Comparison of ENCODE assay signal across 10 cellular contexts in the genomic region with DNA sequence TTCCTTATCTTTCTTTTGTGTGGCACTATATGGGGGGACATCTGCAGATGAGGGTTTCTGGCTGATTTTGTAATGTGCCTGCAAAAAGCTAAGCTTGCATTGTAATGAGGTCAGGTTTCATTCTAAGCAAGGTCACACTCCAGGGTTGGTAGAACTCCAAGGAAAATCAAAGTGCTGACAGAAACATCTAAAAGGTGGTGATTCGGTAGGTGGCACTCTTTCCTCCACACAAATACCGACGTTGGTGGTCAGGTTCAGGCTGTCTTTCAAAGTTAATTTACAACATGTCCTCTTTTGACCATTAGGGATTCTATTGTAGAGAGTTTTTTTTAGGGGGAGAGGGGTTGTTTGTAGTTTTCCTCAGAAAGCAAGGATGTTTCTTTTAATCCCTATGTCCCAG.
DNase-seq lines count a peak whose midpoint lies in the region; ATAC-seq and TF ChIP-seq lines count a peak whose summit lies in the region.
"Had no signal": no experiment of that assay in that cellular context is flagged by ENCODE, and none has a peak within 500 bp of the region (broad histone marks: within the 10 kb centered on the region; RNA-seq: fewer than 3 reads in every experiment).

No MANE protein-coding gene starts in this region.

- DNase-seq in NCI-H748 (lab: John Stamatoyannopoulos, UW; ENCODE audit: unreplicated experiment) (peak; percentile 1), NCI-H748 treated with DMSO at 0.1 percent for 48 hours (lab: John Stamatoyannopoulos, UW) (no peak), adrenal gland (peak; percentile 16 to 52 (median 23)), iPS-NIHi11 (ENCODE audit: low spot score) (peak; percentile 64), smooth muscle cell (lab: John Stamatoyannopoulos, UW; ENCODE audit: unreplicated experiment) (no peak), amniotic stem cell (lab: John Stamatoyannopoulos, UW) (no peak)
- no peak for DNase-seq in CD8-positive, alpha-beta memory T cell
- DNase-seq: NCI-H1694 treated with DMSO at 0.1 percent for 48 hours had no signal

- H3K9me3 Mint-ChIP-seq in CD8-positive, alpha-beta memory T cell, result peaks cover 1 to 35% (median 9%) of the 10 kb centered on the region in 5 donors

- no peaks in the 10 kb centered on the region for H3K9me3 ChIP-seq in adrenal gland (replicated peaks in 1 of 3)
- no peaks in the 10 kb centered on the region for H3K9me3 ChIP-seq in smooth muscle cell (replicated peaks; ENCODE audit: low read depth)
- H3K9me3 ChIP-seq in CD8-positive, alpha-beta memory T cell (ENCODE audit: low read length), result no peaks in the 10 kb centered on the region
- H3K9me3 ChIP-seq: A549 had no signal

- ATAC-seq in HG03175 (IDR thresholded peaks at IDR 0.05; ENCODE audit: unreplicated experiment), result no peak
- ATAC-seq: A549 had no signal

- no peak for TF ChIP-seq POLR2A in adrenal gland (IDR thresholded peaks at IDR 0.05)

- no peaks in the 10 kb centered on the region for H3K36me3 ChIP-seq in adrenal gland (replicated peaks in 1 of 2)
- H3K36me3 ChIP-seq in smooth muscle cell (ENCODE audit: low read depth), result no peaks in the 10 kb centered on the region
- H3K36me3 ChIP-seq in CD8-positive, alpha-beta memory T cell (ENCODE audit: insufficient read depth, low read length), result no peaks in the 10 kb centered on the region

- WGBS in adrenal gland, 4 donors, result 0 to 3% (median 2%) methylated on average over 3 of the region's 3 CpGs
- WGBS in smooth muscle cell (ENCODE audit: low lambda C conversion rate), result 7% methylated on average over 3 of the region's 3 CpGs

- TF ChIP-seq CTCF in adrenal gland (IDR thresholded peaks at IDR 0.05) (peak in 3 of 6 experiments; percentile 11 to 28 (median 26)), smooth muscle cell (IDR thresholded peaks at IDR 0.05; ENCODE audit: borderline replicate concordance, insufficient read depth, poor library complexity, severe bottlenecking) (no peak)

- H3K4me1 Mint-ChIP-seq in CD8-positive, alpha-beta memory T cell, result no peaks in the 10 kb centered on the region

- CTCF ChIA-PET in CD8-positive, alpha-beta memory T cell (lab: Charles Lee), result no interaction called here

- no peaks in the 10 kb centered on the region for H3K36me3 Mint-ChIP-seq in CD8-positive, alpha-beta memory T cell

- no peaks in the 10 kb centered on the region for H3K79me2 ChIP-seq in smooth muscle cell (ENCODE audit: low read depth)

- H3K27me3 Mint-ChIP-seq in CD8-positive, alpha-beta memory T cell, result no peaks in the 10 kb centered on the region

- H3K27me3 ChIP-seq in adrenal gland, result no peaks in the 10 kb centered on the region
- H3K27me3 ChIP-seq in smooth muscle cell (ENCODE audit: low read depth), result no peaks in the 10 kb centered on the region
- H3K27me3 ChIP-seq in CD8-positive, alpha-beta memory T cell (ENCODE audit: insufficient read depth, low read length, poor library complexity, severe bottlenecking), result no peaks in the 10 kb centered on the region

- no peak overlapping the region for H3K4me3 Mint-ChIP-seq in CD8-positive, alpha-beta memory T cell

- H3K4me3 ChIP-seq in adrenal gland (peak overlapping the region in 1 of 4 donors; percentile 0), smooth muscle cell (no peak overlapping the region)
- H3K4me3 ChIP-seq in CD8-positive, alpha-beta memory T cell (ENCODE audit: low read length), result no peak overlapping the region
- H3K4me3 ChIP-seq: A549 had no signal

- H3F3A ChIP-seq in smooth muscle cell (ENCODE audit: low read depth), result no peaks in the 10 kb centered on the region

- H2AFZ ChIP-seq in smooth muscle cell (ENCODE audit: low read depth), result no peak overlapping the region

- no peak overlapping the region for H3K9ac ChIP-seq in smooth muscle cell (ENCODE audit: low read depth)

- intact Hi-C loops in adrenal gland (cut with DNase I), result no loop called here

- H3K4me1 ChIP-seq in adrenal gland (replicated peaks in 1 of 2), result no peaks in the 10 kb centered on the region
- no peaks in the 10 kb centered on the region for H3K4me1 ChIP-seq in smooth muscle cell (ENCODE audit: low read depth)
- no peaks in the 10 kb centered on the region for H3K4me1 ChIP-seq in CD8-positive, alpha-beta memory T cell (ENCODE audit: insufficient read depth, low read length)
- H3K4me1 ChIP-seq: A549 had no signal

- no peaks in the 10 kb centered on the region for H4K20me1 ChIP-seq in smooth muscle cell (ENCODE audit: low read depth)

- POLR2A ChIA-PET in CD8-positive, alpha-beta memory T cell (lab: Charles Lee), result no interaction called here

- H3K27ac ChIP-seq in adrenal gland (no peak overlapping the region), smooth muscle cell (ENCODE audit: low read depth) (no peak overlapping the region)
- H3K27ac ChIP-seq in CD8-positive, alpha-beta memory T cell (ENCODE audit: low read depth, low read length), result no peak overlapping the region
- H3K27ac ChIP-seq: A549 had no signal

- peak overlapping the region; percentile 14 for H3K4me2 ChIP-seq in smooth muscle cell
- H3K4me2 ChIP-seq: A549 had no signal

- H3K27ac Mint-ChIP-seq in CD8-positive, alpha-beta memory T cell, result no peak overlapping the region

Comparison
In these comparisons a context has a peak if more than half of its experiments do, and no peak if none do; other contexts are left out.
1. DNase-seq: peak in NCI-H748 (single experiment), adrenal gland (7 of 7) and iPS-NIHi11 (single experiment); none in NCI-H748 treated with DMSO at 0.1 percent for 48 hours (single experiment), smooth muscle cell (single experiment), CD8-positive, alpha-beta memory T cell (0 of 5) and amniotic stem cell (single experiment).